17 cellular contexts compared by ENCODE assay signal in genomic region chr1:151419819-151420218, GRCh38. TPM values are rescaled to one million over a fixed set of nuclear protein-coding genes. Genes with fewer than 3 reads are reported as not detected.
A peak's percentile ranks its signal among the peaks of the same experiment; 100 is the strongest.
DNase-seq lines count a peak whose midpoint lies in the region; ATAC-seq, FAIRE-seq and TF ChIP-seq lines count a peak whose summit lies in the region.
"Had no signal": no experiment of that assay in that cellular context is flagged by ENCODE, and none has a peak within 500 bp of the region (broad histone marks: within the 10 kb centered on the region; RNA-seq: fewer than 3 reads in every experiment).

No MANE protein-coding gene starts in this region.

- H3K4me1 ChIP-seq in CD4-positive, CD25-positive, alpha-beta regulatory T cell (ENCODE audit: control insufficient read depth, insufficient read depth, low read length, poor library complexity, severe bottlenecking): no peaks in the 10 kb centered on the region
- H3K4me1 ChIP-seq in HEK293 (ENCODE audit: control insufficient read depth, insufficient read depth, low read length): no peaks in the 10 kb centered on the region
- H3K4me1 ChIP-seq in K562 (replicated peaks in 1 of 2; ENCODE audit: control insufficient read depth in 2 of 2, insufficient read depth in 2 of 2, low read length in 2 of 2): no peaks in the 10 kb centered on the region

- no peaks in the 10 kb centered on the region for H3K9me1 ChIP-seq in K562 (ENCODE audit: control insufficient read depth, insufficient read depth, low read length)

- TF ChIP-seq POLR2A in K562 (conservative IDR thresholded peaks at IDR 0.05): no peak

- no peaks in the 10 kb centered on the region for H4K20me1 ChIP-seq in K562 (replicated peaks; ENCODE audit: control insufficient read depth, insufficient read depth, low read length)

- H3K27ac Mint-ChIP-seq in CD4-positive, CD25-positive, alpha-beta regulatory T cell: peak overlapping the region in 2 of 3 donors; percentile 49 to 66
- peak overlapping the region; percentile 25 for H3K27ac Mint-ChIP-seq in stimulated activated naive B cell treated with anti-CD40 and anti-IgM and Interleukin-4, amounts not matched to agents 10 μg/mL and 1 μg/mL and 100 μg/mL, for 72 hours
- H3K27ac Mint-ChIP-seq: CD8-positive, alpha-beta T cell had no signal

- H3K36me3 Mint-ChIP-seq in CD4-positive, CD25-positive, alpha-beta regulatory T cell: peaks cover 37% of the 10 kb centered on the region
- H3K36me3 Mint-ChIP-seq in stimulated activated naive B cell treated with anti-CD40 and anti-IgM and Interleukin-4, amounts not matched to agents 10 μg/mL and 1 μg/mL and 100 μg/mL, for 72 hours: peaks cover 21 to 42% of the 10 kb centered on the region in 2 donors

- H3K9ac ChIP-seq in K562 (ENCODE audit: insufficient read depth in 1 of 2, low read depth in 2 of 2, low read length in 2 of 2): no peak overlapping the region
- H3K9ac ChIP-seq: GM23248 had no signal

- H2AFZ ChIP-seq in K562 (ENCODE audit: low read depth, low read length): no peak overlapping the region
- H2AFZ ChIP-seq: GM23248 had no signal

- H3K36me3 ChIP-seq in CD4-positive, CD25-positive, alpha-beta regulatory T cell (ENCODE audit: control insufficient read depth, insufficient read depth, low read length): peaks cover 60% of the 10 kb centered on the region
- peaks cover 57 to 89% of the 10 kb centered on the region in 2 experiments for H3K36me3 ChIP-seq in HEK293 (ENCODE audit: control insufficient read depth in 2 of 2, insufficient read depth in 1 of 2, low read length in 2 of 2)
- H3K36me3 ChIP-seq in K562 (ENCODE audit: control insufficient read depth, insufficient read depth, low read length): peaks cover 75% of the 10 kb centered on the region

- CTCF ChIA-PET in HEK293 (lab: Yijun Ruan, JAX): no interaction called here
- CTCF ChIA-PET in K562 (lab: Yijun Ruan, JAX; ENCODE audit: low intra/inter-chr PET ratio): no interaction called here

- POLR2A ChIA-PET in HEK293 (lab: Yijun Ruan, JAX) (no interaction called here), K562 (lab: Yijun Ruan, JAX) (interaction anchor here (1.1 to 1.4 kb wide), 2 partner anchors 15 to 20 kb away, joined by 5 to 6 read pairs; partner anchors contain the start of gene PSMB4)

- intact Hi-C loops in K562 (cut with micrococcal nuclease): no loop called here

- H3K4me3 ChIP-seq in CD4-positive, CD25-positive, alpha-beta regulatory T cell (ENCODE audit: low read depth, low read length): no peak overlapping the region
- H3K4me3 ChIP-seq in HEK293 (ENCODE audit: low read depth, low read length): no peak overlapping the region
- H3K4me3 ChIP-seq in K562: no peak overlapping the region
- H3K4me3 ChIP-seq: GM23248 had no signal

- DNase-seq in CD4-positive, CD25-positive, alpha-beta regulatory T cell: no peak
- DNase-seq in K562 (ENCODE audit: extremely low read depth in 1 of 4, low spot score in 3 of 4) (no peak), NCI-H187 treated with DMSO at 0.1 percent for 48 hours (lab: John Stamatoyannopoulos, UW) (no peak)
- DNase-seq in stimulated activated naive B cell treated with anti-CD40 and anti-IgM and Interleukin-4, amounts not matched to agents 10 μg/mL and 1 μg/mL and 100 μg/mL, for 72 hours: no peak
- DNase-seq: Caco-2; CD8-positive, alpha-beta T cell; DMS153; DND-41; GM23248; H7; HCEC 1CT had no signal

- FAIRE-seq in K562 (lab: Jason Lieb, UNC): no peak
- FAIRE-seq: G401.6, GM12892, H1 had no signal

- H3K9me3 Mint-ChIP-seq in CD4-positive, CD25-positive, alpha-beta regulatory T cell: no peaks in the 10 kb centered on the region
- H3K9me3 Mint-ChIP-seq in stimulated activated naive B cell treated with anti-CD40 and anti-IgM and Interleukin-4, amounts not matched to agents 10 μg/mL and 1 μg/mL and 100 μg/mL, for 72 hours: no peaks in the 10 kb centered on the region
- H3K9me3 Mint-ChIP-seq: CD8-positive, alpha-beta T cell had no signal

- H3K27me3 Mint-ChIP-seq in CD4-positive, CD25-positive, alpha-beta regulatory T cell: no peaks in the 10 kb centered on the region
- H3K27me3 Mint-ChIP-seq in stimulated activated naive B cell treated with anti-CD40 and anti-IgM and Interleukin-4, amounts not matched to agents 10 μg/mL and 1 μg/mL and 100 μg/mL, for 72 hours: no peaks in the 10 kb centered on the region

- H3K4me2 ChIP-seq in K562 (ENCODE audit: insufficient read depth, low read length): no peak overlapping the region

- no peak for ATAC-seq in CD4-positive, CD25-positive, alpha-beta regulatory T cell (ENCODE audit: low read depth in 2 of 2)
- ATAC-seq in K562: no peak
- ATAC-seq in stimulated activated naive B cell treated with anti-CD40 and anti-IgM and Interleukin-4, amounts not matched to agents 10 μg/mL and 1 μg/mL and 100 μg/mL, for 72 hours (replicated peaks): no peak
- no peak for ATAC-seq in GM21528 (IDR thresholded peaks at IDR 0.05; ENCODE audit: low FRiP score, unreplicated experiment)
- ATAC-seq: CD8-positive, alpha-beta T cell had no signal

- TF ChIP-seq EP300 in K562 (IDR thresholded peaks at IDR 0.05; ENCODE audit: low read length): no peak

- 85% methylated on average over 5 of the region's 5 CpGs for WGBS in K562 (ENCODE audit: insufficient coverage, low coverage, missing lambda C conversion rate)

- H3K27me3 ChIP-seq in CD4-positive, CD25-positive, alpha-beta regulatory T cell (ENCODE audit: control insufficient read depth, insufficient read depth, low read length): no peaks in the 10 kb centered on the region
- H3K27me3 ChIP-seq in K562 (ENCODE audit: control insufficient read depth in 2 of 2, insufficient read depth in 2 of 2, low read length in 2 of 2): no peaks in the 10 kb centered on the region

- no peak for TF ChIP-seq RAD21 in K562 (CRISPR knock-in tag; conservative IDR thresholded peaks at IDR 0.05 in 1 of 2, IDR thresholded peaks at IDR 0.05 in 1 of 2)

- no peaks in the 10 kb centered on the region for H3K4me1 Mint-ChIP-seq in CD4-positive, CD25-positive, alpha-beta regulatory T cell
- H3K4me1 Mint-ChIP-seq in stimulated activated naive B cell treated with anti-CD40 and anti-IgM and Interleukin-4, amounts not matched to agents 10 μg/mL and 1 μg/mL and 100 μg/mL, for 72 hours: peaks cover 2 to 6% of the 10 kb centered on the region in 2 donors

- H3K79me2 ChIP-seq in K562 (ENCODE audit: control insufficient read depth, insufficient read depth, low read length): no peaks in the 10 kb centered on the region

- H3K4me3 Mint-ChIP-seq in CD4-positive, CD25-positive, alpha-beta regulatory T cell: no peak overlapping the region
- no peak overlapping the region for H3K4me3 Mint-ChIP-seq in stimulated activated naive B cell treated with anti-CD40 and anti-IgM and Interleukin-4, amounts not matched to agents 10 μg/mL and 1 μg/mL and 100 μg/mL, for 72 hours
- H3K4me3 Mint-ChIP-seq: CD8-positive, alpha-beta T cell had no signal

- BruUV-seq in K562 (replicated peaks; lab: Mats Ljungman, UMichigan): no TSS peak

- in situ Hi-C loops in K562 (cut with MboI): no loop called here

- no peaks in the 10 kb centered on the region for H3K9me3 ChIP-seq in CD4-positive, CD25-positive, alpha-beta regulatory T cell (ENCODE audit: control insufficient read depth in 2 of 2, low read length in 2 of 2)
- H3K9me3 ChIP-seq in HEK293 (ENCODE audit: control insufficient read depth, insufficient read depth, low read depth, low read length): no peaks in the 10 kb centered on the region
- H3K9me3 ChIP-seq in K562 (replicated peaks; ENCODE audit: control insufficient read depth, insufficient read depth, low read depth, low read length): no peaks in the 10 kb centered on the region
- H3K9me3 ChIP-seq: Caco-2 had no signal

- no peak for TF ChIP-seq CTCF in HEK293 (tag by site-specific recombination; IDR thresholded peaks at IDR 0.05)
- no peak for TF ChIP-seq CTCF in K562 (IDR thresholded peaks at IDR 0.05 in 2 of 3, conservative IDR thresholded peaks at IDR 0.05 in 1 of 3; ENCODE audit: insufficient read depth in 2 of 3, low read depth in 1 of 3, low read length in 3 of 3)

- H3K27ac ChIP-seq in CD4-positive, CD25-positive, alpha-beta regulatory T cell (ENCODE audit: insufficient read depth, low read length, poor library complexity, severe bottlenecking): no peak overlapping the region
- no peak overlapping the region for H3K27ac ChIP-seq in HEK293 (ENCODE audit: extremely low read depth, low read depth, low read length)
- H3K27ac ChIP-seq in K562 (ENCODE audit: extremely low read depth, low read depth, low read length): no peak overlapping the region
- H3K27ac ChIP-seq: GM23248 had no signal

RNA-seq across cellular contexts. Expression of gene PSMB4, which starts 20.4 kb away (rescaled TPM):
- total RNA-seq in CD4-positive, CD25-positive, alpha-beta regulatory T cell: 344 TPM
- polyA plus RNA-seq in CD4-positive, CD25-positive, alpha-beta regulatory T cell: 10 to 100 TPM; 79.4 to 99.1 (median 91.0) TPM
- total RNA-seq in K562 (2011; cell fraction: chromatin; rRNA removed; ENCODE audit: low replicate concordance): 160 and 206 TPM in 2 replicates
- 184 and 193 TPM in 2 replicates for total RNA-seq in K562 (2011; cell fraction: nucleolus; rRNA removed)
- total RNA-seq in K562 (2011; cell fraction: nucleoplasm; rRNA removed): 185 and 201 TPM in 2 replicates
- total RNA-seq in K562 (2014; rRNA removed): 443 and 445 TPM in 2 replicates
- total RNA-seq in K562 (2014; rRNA removed; fragmentation: Illumina TruSeq; extraction: Trizol): 352 and 409 TPM in 2 replicates
- total RNA-seq in K562 (2015; rRNA removed; fragmentation: Illumina TruSeq; extraction: Trizol): 383 and 397 TPM in 2 replicates
- 411 and 426 TPM in 2 replicates for total RNA-seq in K562 (2021)
- polyA plus RNA-seq in K562 (2011; rRNA removed): 448 and 475 TPM in 2 replicates
- 758 and 988 TPM in 2 replicates for polyA plus RNA-seq in K562 (2011; cell fraction: cytosol; rRNA removed)
- polyA plus RNA-seq in K562 (2011; cell fraction: nucleus; rRNA removed): 508 and 716 TPM in 2 replicates
- polyA plus RNA-seq in K562 (2012): 308 and 436 TPM in 2 replicates
- polyA plus RNA-seq in K562 (2014; fragmentation: Illumina TruSeq; extraction: Trizol): 559 and 568 TPM in 2 replicates
- polyA plus RNA-seq in K562 (2014; fragmentation: Nextera tagmentation; extraction: Ambion mirVana): 100 to 1,000 TPM; 638 to 674 TPM
- 603 and 655 TPM in 2 replicates for polyA plus RNA-seq in K562 (2014; rRNA removed)
- polyA minus RNA-seq in K562 (2011; rRNA and poly(A)+ RNA removed): 273 and 300 TPM in 2 replicates
- polyA minus RNA-seq in K562 (2011; cell fraction: cytosol; rRNA and poly(A)+ RNA removed): 202 TPM in 2 replicates
- 71.4 and 104 TPM in 2 replicates for polyA minus RNA-seq in K562 (2011; cell fraction: nucleus; rRNA and poly(A)+ RNA removed)

RNA-seq across cellular contexts. Expression of gene POGZ, which starts 39.5 kb away (rescaled TPM):
- total RNA-seq in CD4-positive, CD25-positive, alpha-beta regulatory T cell: 141 TPM
- 10 to 100 TPM in 1 of 4 donors, 1 to 10 TPM in 3; 5.2 to 10.0 (median 5.9) TPM for polyA plus RNA-seq in CD4-positive, CD25-positive, alpha-beta regulatory T cell
- 127 and 201 TPM in 2 replicates for total RNA-seq in K562 (2011; cell fraction: chromatin; rRNA removed; ENCODE audit: low replicate concordance)
- total RNA-seq in K562 (2011; cell fraction: nucleolus; rRNA removed): 62.0 and 71.8 TPM in 2 replicates
- total RNA-seq in K562 (2011; cell fraction: nucleoplasm; rRNA removed): 97.2 and 112 TPM in 2 replicates
- total RNA-seq in K562 (2014; rRNA removed): 16.4 and 25.1 TPM in 2 replicates
- total RNA-seq in K562 (2014; rRNA removed; fragmentation: Illumina TruSeq; extraction: Trizol): 17.6 and 22.0 TPM in 2 replicates
- 21.6 and 23.6 TPM in 2 replicates for total RNA-seq in K562 (2015; rRNA removed; fragmentation: Illumina TruSeq; extraction: Trizol)
- total RNA-seq in K562 (2021): 38.2 and 40.6 TPM in 2 replicates
- 26.8 and 44.3 TPM in 2 replicates for polyA plus RNA-seq in K562 (2011; rRNA removed)
- 16.8 and 22.3 TPM in 2 replicates for polyA plus RNA-seq in K562 (2011; cell fraction: cytosol; rRNA removed)
- polyA plus RNA-seq in K562 (2011; cell fraction: nucleus; rRNA removed): 94.4 and 103 TPM in 2 replicates
- 20.5 and 23.7 TPM in 2 replicates for polyA plus RNA-seq in K562 (2012)
- polyA plus RNA-seq in K562 (2014; fragmentation: Illumina TruSeq; extraction: Trizol): 26.5 and 36.4 TPM in 2 replicates
- polyA plus RNA-seq in K562 (2014; fragmentation: Nextera tagmentation; extraction: Ambion mirVana): 10 to 100 TPM in 1 of 2 experiments, 1 to 10 TPM in 1; 9.4 to 13.7 TPM
- polyA plus RNA-seq in K562 (2014; rRNA removed): 20.8 and 21.5 TPM in 2 replicates
- 50.1 and 70.2 TPM in 2 replicates for polyA minus RNA-seq in K562 (2011; rRNA and poly(A)+ RNA removed)
- polyA minus RNA-seq in K562 (2011; cell fraction: cytosol; rRNA and poly(A)+ RNA removed): 29.9 and 31.9 TPM in 2 replicates
- 32.2 and 47.7 TPM in 2 replicates for polyA minus RNA-seq in K562 (2011; cell fraction: nucleus; rRNA and poly(A)+ RNA removed)

RNA-seq across cellular contexts. Expression of gene SELENBP1, which starts 47.3 kb away (rescaled TPM):
- total RNA-seq in CD4-positive, CD25-positive, alpha-beta regulatory T cell: not detected
- polyA plus RNA-seq in CD4-positive, CD25-positive, alpha-beta regulatory T cell: not detected
- 76.1 and 163 TPM in 2 replicates for total RNA-seq in K562 (2011; cell fraction: chromatin; rRNA removed; ENCODE audit: low replicate concordance)
- 110 and 113 TPM in 2 replicates for total RNA-seq in K562 (2011; cell fraction: nucleolus; rRNA removed)
- total RNA-seq in K562 (2011; cell fraction: nucleoplasm; rRNA removed): 76.5 and 80.5 TPM in 2 replicates
- total RNA-seq in K562 (2014; rRNA removed) (40.7 and 62.2 TPM in 2 replicates), K562 (2014; rRNA removed; fragmentation: Illumina TruSeq; extraction: Trizol) (18.9 and 28.3 TPM in 2 replicates), K562 (2015; rRNA removed; fragmentation: Illumina TruSeq; extraction: Trizol) (25.8 and 25.9 TPM in 2 replicates), K562 (2021) (41.9 and 42.9 TPM in 2 replicates)
- polyA plus RNA-seq in K562 (2011; rRNA removed) (30.2 and 53.7 TPM in 2 replicates), K562 (2014; fragmentation: Illumina TruSeq; extraction: Trizol) (45.0 and 45.3 TPM in 2 replicates), K562 (2014; fragmentation: Nextera tagmentation; extraction: Ambion mirVana) (10 to 100 TPM; 52.1 to 81.2 TPM), K562 (2014; rRNA removed) (47.1 and 50.8 TPM in 2 replicates)
- polyA plus RNA-seq in K562 (2011; cell fraction: cytosol; rRNA removed): 28.6 and 82.9 TPM in 2 replicates
- polyA plus RNA-seq in K562 (2011; cell fraction: nucleus; rRNA removed): 144 and 349 TPM in 2 replicates
- polyA plus RNA-seq in K562 (2012): 52.3 and 57.9 TPM in 2 replicates
- polyA minus RNA-seq in K562 (2011; rRNA and poly(A)+ RNA removed): 15.3 and 44.9 TPM in 2 replicates
- polyA minus RNA-seq in K562 (2011; cell fraction: cytosol; rRNA and poly(A)+ RNA removed): 26.6 and 29.5 TPM in 2 replicates
- polyA minus RNA-seq in K562 (2011; cell fraction: nucleus; rRNA and poly(A)+ RNA removed): 16.6 and 24.6 TPM in 2 replicates
- total RNA-seq: A673; CD8-positive, alpha-beta T cell had no signal

Comparison
In these comparisons a context has a peak if more than half of its experiments do, and no peak if none do; other contexts are left out.
1. RNA of gene SELENBP1, which starts 47.3 kb away (total RNA-seq): 18.9 to 163 TPM in K562; not detected in CD4-positive, CD25-positive, alpha-beta regulatory T cell (single experiment); every median in the first group is over 10 times any median in the second.